ENCODE assay signal across 30 cellular contexts in genomic region chr15:72737723-72738122, GRCh38. TPM values are rescaled to one million over a fixed set of nuclear protein-coding genes. Genes with fewer than 3 reads are reported as not detected.
DNase-seq lines count a peak whose midpoint lies in the region; ATAC-seq, FAIRE-seq and TF ChIP-seq lines count a peak whose summit lies in the region.
"Had no signal": no experiment of that assay in that cellular context is flagged by ENCODE, and none has a peak within 500 bp of the region (broad histone marks: within the 10 kb centered on the region; RNA-seq: fewer than 3 reads in every experiment).

No MANE protein-coding gene starts in this region.

- H2BK20ac ChIP-seq in IMR-90 (ENCODE audit: low read depth, low read length) = no peak overlapping the region

- TF ChIP-seq CTCF in IMR-90 (conservative IDR thresholded peaks at IDR 0.05; ENCODE audit: low read depth, low read length) (no peak), K562 (IDR thresholded peaks at IDR 0.05 in 2 of 3, conservative IDR thresholded peaks at IDR 0.05 in 1 of 3; ENCODE audit: insufficient read depth in 2 of 3, low read depth in 1 of 3, low read length in 3 of 3) (no peak)

- H3K4me1 ChIP-seq in IMR-90 (ENCODE audit: control insufficient read depth, insufficient read depth, low read length) (peaks cover 4% of the 10 kb centered on the region), K562 (replicated peaks in 1 of 2; ENCODE audit: control insufficient read depth in 2 of 2, insufficient read depth in 2 of 2, low read length in 2 of 2) (peaks cover 0 to 3% of the 10 kb centered on the region in 2 experiments; a peak in 3 of 5 replicates)
- H3K4me1 ChIP-seq in naive thymus-derived CD4-positive, alpha-beta T cell (ENCODE audit: control insufficient read depth in 2 of 2, insufficient read depth in 2 of 2, low read length in 2 of 2) = peaks cover 18 to 20% of the 10 kb centered on the region in 2 donors
- H3K4me1 ChIP-seq: adrenal gland, testis had no signal

- H2AK9ac ChIP-seq in IMR-90 (replicated peaks; ENCODE audit: low read depth, low read length, poor library complexity) = no peak overlapping the region

- H3K23ac ChIP-seq in IMR-90 (ENCODE audit: low read depth, low read length) = no peak overlapping the region

- H3K27ac Mint-ChIP-seq in naive thymus-derived CD4-positive, alpha-beta T cell = peak overlapping the region in 6 of 9 donors; percentile 18 to 99 (median 76)
- H3K27ac Mint-ChIP-seq: activated B cell treated with CpG ODN at 0.5 μM for 24 hours, brain had no signal

- H3K79me2 ChIP-seq in K562 (ENCODE audit: control insufficient read depth, insufficient read depth, low read length) = no peaks in the 10 kb centered on the region

- CTCF ChIA-PET in IMR-90 (lab: Yijun Ruan, JAX) (no interaction called here), K562 (lab: Yijun Ruan, JAX; ENCODE audit: low intra/inter-chr PET ratio) (no interaction called here)
- CTCF ChIA-PET in naive thymus-derived CD4-positive, alpha-beta T cell (lab: Charles Lee) = no interaction called here

- peak; percentile 26 to 27 for ATAC-seq in activated CD4-positive, CD25-positive, alpha-beta regulatory T cell treated with anti-CD3 and anti-CD28 coated beads, Interleukin-2, amount 50 U/mL, for 24 hours
- no peak for ATAC-seq in IMR-90 (ENCODE audit: low read depth)
- ATAC-seq in K562 = no peak
- ATAC-seq in naive thymus-derived CD4-positive, alpha-beta T cell = no peak
- ATAC-seq: left colon had no signal

- no peak overlapping the region for H3K18ac ChIP-seq in IMR-90 (ENCODE audit: low read depth, low read length)

- H3K36me3 ChIP-seq in IMR-90 (ENCODE audit: control insufficient read depth, insufficient read depth, low read length) = peaks cover 19% of the 10 kb centered on the region
- peaks cover 56% of the 10 kb centered on the region for H3K36me3 ChIP-seq in K562 (ENCODE audit: control insufficient read depth, insufficient read depth, low read length)
- H3K36me3 ChIP-seq in naive thymus-derived CD4-positive, alpha-beta T cell (ENCODE audit: control insufficient read depth in 2 of 3, insufficient read depth in 3 of 3, low read length in 3 of 3) = peaks cover 0 to 35% (median 0%) of the 10 kb centered on the region in 3 experiments
- H3K36me3 ChIP-seq: ovary had no signal

- WGBS in IMR-90 (ENCODE audit: extremely low coverage in 2 of 2, insufficient read length in 1 of 2), 2 experiments = no CpG with 5 or more reads among the region's 1 CpG
- 88% methylated on average over 1 of the region's 1 CpG for WGBS in K562 (ENCODE audit: insufficient coverage, low coverage, missing lambda C conversion rate)

- peaks cover 13 to 83% (median 58%) of the 10 kb centered on the region in 5 donors for H3K36me3 Mint-ChIP-seq in naive thymus-derived CD4-positive, alpha-beta T cell

- H3K27ac ChIP-seq in IMR-90 (ENCODE audit: insufficient read depth, low read length) (no peak overlapping the region), K562 (ENCODE audit: extremely low read depth, low read depth, low read length) (no peak overlapping the region)
- H3K27ac ChIP-seq in naive thymus-derived CD4-positive, alpha-beta T cell (ENCODE audit: low read depth, low read length) = no peak overlapping the region
- H3K27ac ChIP-seq: adrenal gland, ovary, skin epidermis, testis had no signal

- H3K9me1 ChIP-seq in IMR-90 (ENCODE audit: insufficient read depth, low read length) = peaks cover 11% of the 10 kb centered on the region
- H3K9me1 ChIP-seq in K562 (ENCODE audit: control insufficient read depth, insufficient read depth, low read length) = no peaks in the 10 kb centered on the region

- H2AFZ ChIP-seq in IMR-90 (replicated peaks; ENCODE audit: low read length, poor library complexity) (no peak overlapping the region), K562 (ENCODE audit: low read depth, low read length) (no peak overlapping the region)

- no peak overlapping the region for H4K8ac ChIP-seq in IMR-90 (ENCODE audit: low read depth in 2 of 2, low read length in 2 of 2)

- H3K4me2 ChIP-seq in IMR-90 (ENCODE audit: low read depth, low read length) (no peak overlapping the region), K562 (ENCODE audit: insufficient read depth, low read length) (no peak overlapping the region)

- H4K20me1 ChIP-seq in IMR-90 (ENCODE audit: insufficient read depth, low read length) (no peaks in the 10 kb centered on the region; the same call in 1 of the 2 replicates), K562 (replicated peaks; ENCODE audit: control insufficient read depth, insufficient read depth, low read length) (no peaks in the 10 kb centered on the region)

- H2BK120ac ChIP-seq in IMR-90 (ENCODE audit: low read depth, low read length) = no peak overlapping the region

- no peak overlapping the region for H2AK5ac ChIP-seq in IMR-90 (ENCODE audit: low read depth, low read length)

- H3K4me1 Mint-ChIP-seq in naive thymus-derived CD4-positive, alpha-beta T cell = peaks cover 29 to 60% (median 39%) of the 10 kb centered on the region in 7 donors
- H3K4me1 Mint-ChIP-seq: brain, neural crest cell had no signal

- dilution Hi-C loops in IMR-90 (cut with HindIII; ENCODE audit: low sequenced_read_pairs, unreplicated experiment) = no loop called here

- H3K27me3 ChIP-seq in IMR-90 (ENCODE audit: control insufficient read depth, insufficient read depth, low read length) = no peaks in the 10 kb centered on the region
- H3K27me3 ChIP-seq in K562 (ENCODE audit: control insufficient read depth in 2 of 2, insufficient read depth in 2 of 2, low read length in 2 of 2) = no peaks in the 10 kb centered on the region
- H3K27me3 ChIP-seq in naive thymus-derived CD4-positive, alpha-beta T cell (ENCODE audit: control insufficient read depth in 2 of 2, insufficient read depth in 2 of 2, low read length in 2 of 2) = no peaks in the 10 kb centered on the region
- H3K27me3 ChIP-seq: adrenal gland, ovary, testis had no signal

- no peak overlapping the region for H4K5ac ChIP-seq in IMR-90 (ENCODE audit: low read depth, low read length)

- peaks cover 0 to 6% (median 0%) of the 10 kb centered on the region in 11 donors for H3K9me3 Mint-ChIP-seq in naive thymus-derived CD4-positive, alpha-beta T cell
- H3K9me3 Mint-ChIP-seq: activated B cell treated with CpG ODN at 0.5 μM for 24 hours, immature natural killer cell, neural crest cell had no signal

- no peak overlapping the region for H2BK15ac ChIP-seq in IMR-90 (ENCODE audit: low read depth, low read length)

- TF ChIP-seq RAD21 in IMR-90 (IDR thresholded peaks at IDR 0.05; ENCODE audit: low read length) = no peak
- TF ChIP-seq RAD21 in K562 (CRISPR knock-in tag; conservative IDR thresholded peaks at IDR 0.05 in 1 of 2, IDR thresholded peaks at IDR 0.05 in 1 of 2) = no peak

- H4K91ac ChIP-seq in IMR-90 (ENCODE audit: insufficient read depth, low read depth, low read length) = no peak overlapping the region

- no peak overlapping the region for H3K4me3 Mint-ChIP-seq in naive thymus-derived CD4-positive, alpha-beta T cell
- H3K4me3 Mint-ChIP-seq: activated B cell treated with CpG ODN at 0.5 μM for 24 hours, brain, immature natural killer cell, neural crest cell had no signal

- DNase-seq in activated CD4-positive, CD25-positive, alpha-beta regulatory T cell treated with anti-CD3 and anti-CD28 coated beads, Interleukin-2, amount 50 U/mL, for 72 hours = no peak
- DNase-seq in IMR-90 (no peak), K562 (ENCODE audit: extremely low read depth in 1 of 4, low spot score in 3 of 4) (no peak), T-helper 2 cell (no peak), posterior vena cava (ENCODE audit: low spot score) (no peak), DMS79 treated with DMSO at 0.1 percent for 48 hours (lab: John Stamatoyannopoulos, UW) (no peak)
- no peak for DNase-seq in naive thymus-derived CD4-positive, alpha-beta T cell
- DNase-seq: activated B cell treated with CpG ODN at 0.5 μM for 24 hours; activated CD4-positive, alpha-beta T cell treated with anti-CD3 and anti-CD28 coated beads, Interleukin-2, amount 50 U/mL, for 48 hours; activated CD8-positive, alpha-beta memory T cell treated with anti-CD3 and anti-CD28 coated beads, Interleukin-2, amount 50 U/mL, for 4 hours; activated naive CD4-positive, alpha-beta T cell treated with Interleukin-2 at 50 U/mL for 16 hours; adrenal gland; immature natural killer cell; left colon; NCI-H1048; NCI-H1694; NCI-H446 treated with DMSO at 0.1 percent for 48 hours; NCI-H774; ovary; stimulated activated naive CD4-positive, alpha-beta T cell treated with Interleukin-2 at 50 U/mL for 16 hours; testis had no signal

- no peak overlapping the region for H3K14ac ChIP-seq in IMR-90 (replicated peaks; ENCODE audit: low read depth, low read length)

- H3K9ac ChIP-seq in IMR-90 (ENCODE audit: low read depth, low read length) = no peak overlapping the region
- no peak overlapping the region for H3K9ac ChIP-seq in K562 (ENCODE audit: insufficient read depth in 1 of 2, low read depth in 2 of 2, low read length in 2 of 2)

- TF ChIP-seq POLR2A in IMR-90 (IDR thresholded peaks at IDR 0.05; ENCODE audit: low read depth, low read length) = no peak
- TF ChIP-seq POLR2A in K562 (conservative IDR thresholded peaks at IDR 0.05) = no peak

- POLR2A ChIA-PET in IMR-90 (lab: Charles Lee; ENCODE audit: unreplicated experiment) (no interaction called here), K562 (lab: Yijun Ruan, JAX) (no interaction called here)
- POLR2A ChIA-PET in naive thymus-derived CD4-positive, alpha-beta T cell (lab: Charles Lee) = no interaction called here

- no peaks in the 10 kb centered on the region for H3K9me3 ChIP-seq in IMR-90 (ENCODE audit: control insufficient read depth, insufficient read depth, low read length)
- H3K9me3 ChIP-seq in K562 (replicated peaks; ENCODE audit: control insufficient read depth, insufficient read depth, low read depth, low read length) = no peaks in the 10 kb centered on the region
- H3K9me3 ChIP-seq in naive thymus-derived CD4-positive, alpha-beta T cell (ENCODE audit: control insufficient read depth in 2 of 3, low read length in 3 of 3) = no peaks in the 10 kb centered on the region
- H3K9me3 ChIP-seq: adrenal gland, ovary, testis had no signal

- H2BK5ac ChIP-seq in IMR-90 (ENCODE audit: low read depth, low read length, poor library complexity, severe bottlenecking) = no peak overlapping the region

- H3K4ac ChIP-seq in IMR-90 (ENCODE audit: low read depth, low read length) = no peak overlapping the region

- H3K79me1 ChIP-seq in IMR-90 (ENCODE audit: low read depth in 1 of 2, low read length in 2 of 2) = no peaks in the 10 kb centered on the region; a peak in 2 of 4 replicates

- in situ Hi-C loops in IMR-90 (cut with MboI; ENCODE audit: low sequenced_read_pairs) = no loop called here
- in situ Hi-C loops in K562 (cut with MboI) = no loop called here

- TF ChIP-seq EP300 in K562 (IDR thresholded peaks at IDR 0.05; ENCODE audit: low read length) = no peak

- no peak overlapping the region for H3K4me3 ChIP-seq in IMR-90 (ENCODE audit: insufficient read depth, low read depth, low read length)
- no peak overlapping the region for H3K4me3 ChIP-seq in K562
- no peak overlapping the region for H3K4me3 ChIP-seq in naive thymus-derived CD4-positive, alpha-beta T cell (ENCODE audit: low read length)
- H3K4me3 ChIP-seq: adrenal gland, ovary, skin epidermis, testis had no signal

- no peak overlapping the region for H3K56ac ChIP-seq in IMR-90 (ENCODE audit: extremely low read depth, insufficient read depth, low read length)

- FAIRE-seq in K562 (lab: Jason Lieb, UNC) = no peak
- FAIRE-seq: D721Med had no signal

- BruUV-seq in IMR-90 (replicated peaks; lab: Mats Ljungman, UMichigan) (no TSS peak), K562 (replicated peaks; lab: Mats Ljungman, UMichigan) (no TSS peak)

- no peaks in the 10 kb centered on the region for H3K27me3 Mint-ChIP-seq in naive thymus-derived CD4-positive, alpha-beta T cell
- H3K27me3 Mint-ChIP-seq: activated B cell treated with CpG ODN at 0.5 μM for 24 hours, brain had no signal

- intact Hi-C loops in IMR-90 (cut with micrococcal nuclease) (no loop called here), K562 (cut with micrococcal nuclease) (no loop called here), posterior vena cava (cut with DNase I) (no loop called here)
- intact Hi-C loops in naive thymus-derived CD4-positive, alpha-beta T cell (cut with micrococcal nuclease) = no loop called here

RNA-seq across cellular contexts. Expression of gene ADPGK, which starts 45.8 kb away (rescaled TPM):
- 48.0 and 53.2 TPM in 2 replicates for total RNA-seq in IMR-90 (2012; rRNA removed)
- 56.1 and 62.8 TPM in 2 replicates for polyA plus RNA-seq in IMR-90 (2012; rRNA removed)
- 34.3 and 54.9 TPM in 2 replicates for polyA plus RNA-seq in IMR-90 (2012; cell fraction: cytosol; rRNA removed)
- polyA plus RNA-seq in IMR-90 (2012; cell fraction: nucleus; rRNA removed; ENCODE audit: low replicate concordance) = 111 and 118 TPM in 2 replicates
- 139 and 159 TPM in 2 replicates for total RNA-seq in K562 (2011; cell fraction: chromatin; rRNA removed; ENCODE audit: low replicate concordance)
- total RNA-seq in K562 (2011; cell fraction: nucleolus; rRNA removed) = 115 and 135 TPM in 2 replicates
- total RNA-seq in K562 (2011; cell fraction: nucleoplasm; rRNA removed) = 131 and 142 TPM in 2 replicates
- total RNA-seq in K562 (2014; rRNA removed) = 43.1 and 50.7 TPM in 2 replicates
- 48.5 and 50.4 TPM in 2 replicates for total RNA-seq in K562 (2014; rRNA removed; fragmentation: Illumina TruSeq; extraction: Trizol)
- total RNA-seq in K562 (2015; rRNA removed; fragmentation: Illumina TruSeq; extraction: Trizol) = 58.3 and 59.7 TPM in 2 replicates
- 40.3 and 45.3 TPM in 2 replicates for total RNA-seq in K562 (2021)
- polyA plus RNA-seq in K562 (2011; rRNA removed) = 89.7 and 97.4 TPM in 2 replicates
- polyA plus RNA-seq in K562 (2011; cell fraction: cytosol; rRNA removed) = 56.3 and 64.5 TPM in 2 replicates
- polyA plus RNA-seq in K562 (2011; cell fraction: nucleus; rRNA removed) = 79.3 and 86.1 TPM in 2 replicates
- polyA plus RNA-seq in K562 (2012) = 29.5 and 33.0 TPM in 2 replicates
- 47.4 and 59.0 TPM in 2 replicates for polyA plus RNA-seq in K562 (2014; fragmentation: Illumina TruSeq; extraction: Trizol)
- 10 to 100 TPM; 13.4 to 16.0 TPM for polyA plus RNA-seq in K562 (2014; fragmentation: Nextera tagmentation; extraction: Ambion mirVana)
- polyA plus RNA-seq in K562 (2014; rRNA removed) = 55.7 and 67.1 TPM in 2 replicates
- polyA minus RNA-seq in K562 (2011; rRNA and poly(A)+ RNA removed) = 60.4 and 68.2 TPM in 2 replicates
- polyA minus RNA-seq in K562 (2011; cell fraction: cytosol; rRNA and poly(A)+ RNA removed) = 28.1 and 29.3 TPM in 2 replicates
- 49.1 and 67.0 TPM in 2 replicates for polyA minus RNA-seq in K562 (2011; cell fraction: nucleus; rRNA and poly(A)+ RNA removed)
- total RNA-seq in naive thymus-derived CD4-positive, alpha-beta T cell = 100 to 1,000 TPM in 1 of 5 experiments, 10 to 100 TPM in 4; 96.2 to 129 (median 98.2) TPM
- 100 to 1,000 TPM in 1 of 2 donors, 10 to 100 TPM in 1; 79.8 to 107 TPM for polyA plus RNA-seq in naive thymus-derived CD4-positive, alpha-beta T cell
- total RNA-seq in posterior vena cava = 10 to 100 TPM; 29.8 to 36.4 TPM

RNA-seq across cellular contexts. Expression of gene BBS4, which starts 51.7 kb away (rescaled TPM):
- total RNA-seq in IMR-90 (2012; rRNA removed) (9.7 and 15.8 TPM in 2 replicates), K562 (2014; rRNA removed) (33.7 and 36.4 TPM in 2 replicates), K562 (2014; rRNA removed; fragmentation: Illumina TruSeq; extraction: Trizol) (33.2 and 38.2 TPM in 2 replicates), K562 (2015; rRNA removed; fragmentation: Illumina TruSeq; extraction: Trizol) (22.8 and 25.1 TPM in 2 replicates), K562 (2021) (26.2 and 29.0 TPM in 2 replicates), posterior vena cava (10 to 100 TPM; 14.7 to 16.4 TPM)
- polyA plus RNA-seq in IMR-90 (2012; rRNA removed) (10.5 and 21.0 TPM in 2 replicates), K562 (2011; rRNA removed) (58.5 and 72.0 TPM in 2 replicates), K562 (2014; fragmentation: Illumina TruSeq; extraction: Trizol) (38.8 and 50.0 TPM in 2 replicates), K562 (2014; fragmentation: Nextera tagmentation; extraction: Ambion mirVana) (10 to 100 TPM; 61.3 to 80.7 TPM), K562 (2014; rRNA removed) (34.3 and 38.9 TPM in 2 replicates)
- polyA plus RNA-seq in IMR-90 (2012; cell fraction: cytosol; rRNA removed) = 3.6 and 6.6 TPM in 2 replicates
- polyA plus RNA-seq in IMR-90 (2012; cell fraction: nucleus; rRNA removed; ENCODE audit: low replicate concordance) = 9.2 and 47.2 TPM in 2 replicates
- total RNA-seq in K562 (2011; cell fraction: chromatin; rRNA removed; ENCODE audit: low replicate concordance) = 109 and 163 TPM in 2 replicates
- total RNA-seq in K562 (2011; cell fraction: nucleolus; rRNA removed) = 45.7 and 60.0 TPM in 2 replicates
- 129 and 205 TPM in 2 replicates for total RNA-seq in K562 (2011; cell fraction: nucleoplasm; rRNA removed)
- polyA plus RNA-seq in K562 (2011; cell fraction: cytosol; rRNA removed) = 27.8 and 28.2 TPM in 2 replicates
- 84.9 and 122 TPM in 2 replicates for polyA plus RNA-seq in K562 (2011; cell fraction: nucleus; rRNA removed)
- 23.3 and 35.1 TPM in 2 replicates for polyA plus RNA-seq in K562 (2012)
- 52.7 and 58.9 TPM in 2 replicates for polyA minus RNA-seq in K562 (2011; rRNA and poly(A)+ RNA removed)
- 17.6 and 28.0 TPM in 2 replicates for polyA minus RNA-seq in K562 (2011; cell fraction: cytosol; rRNA and poly(A)+ RNA removed)
- 34.3 and 54.1 TPM in 2 replicates for polyA minus RNA-seq in K562 (2011; cell fraction: nucleus; rRNA and poly(A)+ RNA removed)
- 10 to 100 TPM; 11.9 to 26.5 (median 16.2) TPM for total RNA-seq in naive thymus-derived CD4-positive, alpha-beta T cell
- polyA plus RNA-seq in naive thymus-derived CD4-positive, alpha-beta T cell = 10 to 100 TPM in 1 of 2 donors, 1 to 10 TPM in 1; 9.6 to 13.3 TPM

RNA-seq across cellular contexts. Expression of gene HIGD2B, which starts 51.7 kb away (rescaled TPM):
- total RNA-seq in IMR-90 (2012; rRNA removed) = not detected in 2 replicates
- polyA plus RNA-seq in IMR-90 (2012; rRNA removed) = not detected in 2 replicates
- polyA plus RNA-seq in IMR-90 (2012; cell fraction: cytosol; rRNA removed) = not detected in 2 replicates
- polyA plus RNA-seq in IMR-90 (2012; cell fraction: nucleus; rRNA removed; ENCODE audit: low replicate concordance) = not detected in 2 replicates
- total RNA-seq in K562 (2011; cell fraction: chromatin; rRNA removed; ENCODE audit: low replicate concordance) = 0.28 TPM in 1 of 2 replicates, not detected in the other
- total RNA-seq in K562 (2011; cell fraction: nucleolus; rRNA removed) = 0.50 and 0.53 TPM in 2 replicates
- 0.59 and 1.3 TPM in 2 replicates for total RNA-seq in K562 (2011; cell fraction: nucleoplasm; rRNA removed)
- total RNA-seq in K562 (2014; rRNA removed) = 0.14 and 0.41 TPM in 2 replicates
- not detected in 2 replicates for total RNA-seq in K562 (2014; rRNA removed; fragmentation: Illumina TruSeq; extraction: Trizol)
- 0.18 TPM in 1 of 2 replicates, not detected in the other for total RNA-seq in K562 (2015; rRNA removed; fragmentation: Illumina TruSeq; extraction: Trizol)
- 0.22 TPM in 1 of 2 replicates, not detected in the other for total RNA-seq in K562 (2021)
- not detected in 2 replicates for polyA plus RNA-seq in K562 (2011; rRNA removed)
- polyA plus RNA-seq in K562 (2011; cell fraction: cytosol; rRNA removed) = not detected in 2 replicates
- polyA plus RNA-seq in K562 (2011; cell fraction: nucleus; rRNA removed) = 0.11 and 0.17 TPM in 2 replicates
- not detected in 2 replicates for polyA plus RNA-seq in K562 (2012)
- polyA plus RNA-seq in K562 (2014; fragmentation: Illumina TruSeq; extraction: Trizol) = not detected in 2 replicates
- under 1 TPM in 1 of 2 experiments, not detected in 1; 0.04 TPM for polyA plus RNA-seq in K562 (2014; fragmentation: Nextera tagmentation; extraction: Ambion mirVana)
- not detected in 2 replicates for polyA plus RNA-seq in K562 (2014; rRNA removed)
- 0.35 TPM in 1 of 2 replicates, not detected in the other for polyA minus RNA-seq in K562 (2011; rRNA and poly(A)+ RNA removed)
- polyA minus RNA-seq in K562 (2011; cell fraction: cytosol; rRNA and poly(A)+ RNA removed) = not detected in 2 replicates
- 0.40 and 0.78 TPM in 2 replicates for polyA minus RNA-seq in K562 (2011; cell fraction: nucleus; rRNA and poly(A)+ RNA removed)
- total RNA-seq in naive thymus-derived CD4-positive, alpha-beta T cell = under 1 TPM in 3 of 5 experiments, not detected in 2; 0.57 to 0.69 (median 0.64) TPM
- under 1 TPM in 1 of 2 donors, not detected in 1; 0.21 TPM for polyA plus RNA-seq in naive thymus-derived CD4-positive, alpha-beta T cell
- total RNA-seq in posterior vena cava = not detected
- total RNA-seq: A172, adrenal gland, Daoy, H4, left colon, neural crest cell, ovary, ureter had no signal
- polyA plus RNA-seq: immature natural killer cell, ovary had no signal

Comparison
In these comparisons a context has a peak if more than half of its experiments do, and no peak if none do; other contexts are left out.
1. ATAC-seq: peak in activated CD4-positive, CD25-positive, alpha-beta regulatory T cell treated with anti-CD3 and anti-CD28 coated beads, Interleukin-2, amount 50 U/mL, for 24 hours (2 of 2); none in IMR-90 (single experiment), K562 (single experiment) and naive thymus-derived CD4-positive, alpha-beta T cell (single experiment).